In genomic region chr3:37492468-37492867, GRCh38 we compare ENCODE assay signal across 25 cellular contexts. TPM values are rescaled to one million over a fixed set of nuclear protein-coding genes. Genes with fewer than 3 reads are reported as not detected.
DNase-seq lines count a peak whose midpoint lies in the region; ATAC-seq and TF ChIP-seq lines count a peak whose summit lies in the region.
"Had no signal": no experiment of that assay in that cellular context is flagged by ENCODE, and none has a peak within 500 bp of the region (broad histone marks: within the 10 kb centered on the region; RNA-seq: fewer than 3 reads in every experiment).

No MANE protein-coding gene starts in this region.

- peak overlapping the region; percentile 24 for H3K4ac ChIP-seq in trophoblast cell (ENCODE audit: low read depth, low read length)

- H3K4me2 ChIP-seq in trophoblast cell (ENCODE audit: low read length) = no peak overlapping the region
- H3K4me2 ChIP-seq: GM23338 had no signal

- H3K9me3 ChIP-seq in trophoblast cell (ENCODE audit: insufficient read depth, low read depth, low read length) = no peaks in the 10 kb centered on the region
- H3K9me3 ChIP-seq: mucosa of descending colon, SJCRH30 had no signal

- H3K14ac ChIP-seq in trophoblast cell (ENCODE audit: low read length) = peak overlapping the region; percentile 10

- H2AFZ ChIP-seq in trophoblast cell (ENCODE audit: insufficient read depth, low read length, poor library complexity) = no peak overlapping the region
- H2AFZ ChIP-seq: GM23338 had no signal

- H3K4me1 Mint-ChIP-seq in natural killer cell treated with Interleukin-12 subunit alpha and Interleukin-12 subunit beta and Interleukin-15 and Interleukin-18, amount 100 ng/mL, for 72 hours (ENCODE audit: low read depth in 2 of 2) = peaks cover 6 to 13% of the 10 kb centered on the region in 2 donors
- H3K4me1 Mint-ChIP-seq in natural killer cell (no peaks in the 10 kb centered on the region), endothelial cell (ENCODE audit: unreplicated experiment) (peaks cover 48% of the 10 kb centered on the region)
- H3K4me1 Mint-ChIP-seq: CD4-positive, alpha-beta memory T cell; GM23338 had no signal

- peaks cover 19 to 22% of the 10 kb centered on the region in 2 donors for H3K27me3 Mint-ChIP-seq in natural killer cell treated with Interleukin-12 subunit alpha and Interleukin-12 subunit beta and Interleukin-15 and Interleukin-18, amount 100 ng/mL, for 72 hours
- H3K27me3 Mint-ChIP-seq in natural killer cell (ENCODE audit: low read depth in 2 of 2) (peaks cover 15 to 40% of the 10 kb centered on the region in 2 donors), endothelial cell (ENCODE audit: unreplicated experiment) (peaks cover 3% of the 10 kb centered on the region)

- WGBS in trophoblast cell (ENCODE audit: extremely low coverage, insufficient coverage, insufficient read length) = no CpG with 5 or more reads among the region's 2 CpGs

- peak overlapping the region; percentile 33 for H4K91ac ChIP-seq in trophoblast cell (ENCODE audit: low read depth, low read length)

- peak overlapping the region; percentile 44 for H2BK120ac ChIP-seq in trophoblast cell (ENCODE audit: insufficient read depth, low read length, poor library complexity)

- H2BK12ac ChIP-seq in trophoblast cell (ENCODE audit: low read length) = peak overlapping the region; percentile 53

- POLR2A ChIA-PET in RWPE1 (lab: Yijun Ruan, JAX; ENCODE audit: low non-redundant PET) = no interaction called here

- H3K27ac Mint-ChIP-seq in natural killer cell treated with Interleukin-12 subunit alpha and Interleukin-12 subunit beta and Interleukin-15 and Interleukin-18, amount 100 ng/mL, for 72 hours = peak overlapping the region; percentile 58 to 85
- H3K27ac Mint-ChIP-seq in natural killer cell (no peak overlapping the region), endothelial cell (ENCODE audit: unreplicated experiment) (peak overlapping the region; percentile 86)
- H3K27ac Mint-ChIP-seq: activated naive CD8-positive, alpha-beta T cell treated with anti-CD3 and anti-CD28 coated beads, Interleukin-2, amount 50 U/mL, for 24 hours; CD4-positive, alpha-beta memory T cell; GM23338; T-helper 17 cell had no signal

- peak overlapping the region; percentile 12 for H2BK5ac ChIP-seq in trophoblast cell (ENCODE audit: low read depth, low read length, poor library complexity)

- intact Hi-C loops in natural killer cell (cut with micrococcal nuclease) = no loop called here

- no peak for DNase-seq in natural killer cell treated with Interleukin-12 subunit alpha and Interleukin-12 subunit beta and Interleukin-15 and Interleukin-18, amount 100 ng/mL, for 72 hours (ENCODE audit: low spot score)
- DNase-seq in natural killer cell = no peak
- no peak for DNase-seq in endothelial cell (ENCODE audit: low spot score)
- no peak for DNase-seq in trophoblast cell
- no peak for DNase-seq in DMS 273 treated with DMSO at 0.1 percent for 48 hours (lab: John Stamatoyannopoulos, UW)
- DNase-seq in RWPE1 (ENCODE audit: low spot score) = no peak
- no peak for DNase-seq in HUDEP-2 (lab: John Stamatoyannopoulos, UW; ENCODE audit: unreplicated experiment in 76 of 76)
- no peak for DNase-seq in NCI-H2029 treated with DMSO at 0.1 percent for 48 hours (lab: John Stamatoyannopoulos, UW)
- DNase-seq: activated CD4-positive, alpha-beta T cell treated with anti-CD3 and anti-CD28 coated beads, Interleukin-2, amount 50 U/mL, for 4 hours; activated CD8-positive, alpha-beta memory T cell treated with anti-CD3 and anti-CD28 coated beads, Interleukin-2, amount 50 U/mL, for 48 hours; activated effector memory CD4-positive, alpha-beta T cell treated with anti-CD3 and anti-CD28 coated beads, Interleukin-2, amount 50 U/mL, for 16 hours; activated naive CD8-positive, alpha-beta T cell treated with anti-CD3 and anti-CD28 coated beads, Interleukin-2, amount 50 U/mL, for 24 hours; CD4-positive, alpha-beta memory T cell; DMS53; mucosa of descending colon; NCI-H1694; NCI-H82; PC-3; SJCRH30; T-helper 17 cell; WERI-Rb-1 had no signal

- no peak for ATAC-seq in natural killer cell treated with Interleukin-12 subunit alpha and Interleukin-12 subunit beta and Interleukin-15 and Interleukin-18, amount 100 ng/mL, for 72 hours
- ATAC-seq in natural killer cell = no peak
- ATAC-seq: GM23338, K562, PC-3, T-helper 17 cell had no signal

- H3K27me3 ChIP-seq in trophoblast cell (ENCODE audit: insufficient read depth, low read length) = no peaks in the 10 kb centered on the region
- H3K27me3 ChIP-seq: SJCRH30 had no signal

- H4K8ac ChIP-seq in trophoblast cell (ENCODE audit: low read depth, low read length) = no peak overlapping the region

- no peaks in the 10 kb centered on the region for H3K79me2 ChIP-seq in trophoblast cell (ENCODE audit: control insufficient read depth, insufficient read depth, low read length, poor library complexity)

- peaks cover 17% of the 10 kb centered on the region for H3K79me1 ChIP-seq in trophoblast cell (ENCODE audit: low read length)

- no peak overlapping the region for H3K4me3 Mint-ChIP-seq in natural killer cell treated with Interleukin-12 subunit alpha and Interleukin-12 subunit beta and Interleukin-15 and Interleukin-18, amount 100 ng/mL, for 72 hours
- H3K4me3 Mint-ChIP-seq in natural killer cell = no peak overlapping the region
- H3K4me3 Mint-ChIP-seq in endothelial cell (ENCODE audit: unreplicated experiment) = peak overlapping the region; percentile 33
- H3K4me3 Mint-ChIP-seq: activated naive CD8-positive, alpha-beta T cell treated with anti-CD3 and anti-CD28 coated beads, Interleukin-2, amount 50 U/mL, for 24 hours; CD4-positive, alpha-beta memory T cell; GM23338; T-helper 17 cell had no signal

- H4K12ac ChIP-seq in trophoblast cell (ENCODE audit: low read depth, low read length) = no peak overlapping the region

- peaks cover 16 to 18% of the 10 kb centered on the region in 2 experiments for H3K4me1 ChIP-seq in trophoblast cell (ENCODE audit: control insufficient read depth in 1 of 2, insufficient read depth in 2 of 2, low read length in 2 of 2)
- H3K4me1 ChIP-seq: SJCRH30 had no signal

- H3K27ac ChIP-seq in trophoblast cell (ENCODE audit: low read depth, low read length) (peak overlapping the region; percentile 0), RWPE1 (no peak overlapping the region)
- H3K27ac ChIP-seq: SJCRH30, WERI-Rb-1 had no signal

- TF ChIP-seq CTCF in natural killer cell (IDR thresholded peaks at IDR 0.05) (no peak), endothelial cell (IDR thresholded peaks at IDR 0.05; ENCODE audit: unreplicated experiment) (no peak), RWPE1 (conservative IDR thresholded peaks at IDR 0.05; ENCODE audit: low read depth) (no peak)

- no peak overlapping the region for H2AK5ac ChIP-seq in trophoblast cell (ENCODE audit: low read length)

- CTCF ChIA-PET in RWPE1 (lab: Yijun Ruan, JAX) = no interaction called here

- H3K9me3 Mint-ChIP-seq in natural killer cell treated with Interleukin-12 subunit alpha and Interleukin-12 subunit beta and Interleukin-15 and Interleukin-18, amount 100 ng/mL, for 72 hours = no peaks in the 10 kb centered on the region
- H3K9me3 Mint-ChIP-seq in natural killer cell (no peaks in the 10 kb centered on the region), endothelial cell (ENCODE audit: unreplicated experiment) (no peaks in the 10 kb centered on the region)

- no peaks in the 10 kb centered on the region for H3K36me3 ChIP-seq in trophoblast cell (ENCODE audit: control insufficient read depth in 1 of 2, insufficient read depth in 2 of 2, low read length in 2 of 2)
- H3K36me3 ChIP-seq: SJCRH30, WERI-Rb-1 had no signal

- peaks cover 4% of the 10 kb centered on the region for H3K36me3 Mint-ChIP-seq in natural killer cell treated with Interleukin-12 subunit alpha and Interleukin-12 subunit beta and Interleukin-15 and Interleukin-18, amount 100 ng/mL, for 72 hours
- no peaks in the 10 kb centered on the region for H3K36me3 Mint-ChIP-seq in natural killer cell
- peaks cover 65% of the 10 kb centered on the region for H3K36me3 Mint-ChIP-seq in endothelial cell (ENCODE audit: low read depth, unreplicated experiment)
- H3K36me3 Mint-ChIP-seq: CD4-positive, alpha-beta memory T cell had no signal

- no peak overlapping the region for H3K23ac ChIP-seq in trophoblast cell (ENCODE audit: low read length)

- no peak overlapping the region for H3K9ac ChIP-seq in trophoblast cell (ENCODE audit: low read length)

- no peak overlapping the region for H3K18ac ChIP-seq in trophoblast cell (ENCODE audit: low read length)

- no peak overlapping the region for H3K4me3 ChIP-seq in trophoblast cell (ENCODE audit: low read depth, low read length)
- H3K4me3 ChIP-seq: GM12878, GM23338, K562, mucosa of descending colon, SJCRH30 had no signal

RNA-seq across cellular contexts. Expression of gene ITGA9, which starts 40.5 kb away (rescaled TPM):
- total RNA-seq in natural killer cell treated with Interleukin-12 subunit alpha and Interleukin-12 subunit beta and Interleukin-15 and Interleukin-18, amount 100 ng/mL, for 72 hours = 1 to 10 TPM; 1.5 TPM
- total RNA-seq in natural killer cell = 1 to 10 TPM in 1 of 3 donors, under 1 TPM in 2; 0.05 to 2.6 (median 0.52) TPM
- 212 TPM for total RNA-seq in endothelial cell (ENCODE audit: unreplicated experiment)
- polyA plus RNA-seq in trophoblast cell (2013) = 10.3 and 11.8 TPM in 2 replicates
- total RNA-seq: bronchial epithelial cell had no signal
- polyA plus RNA-seq: CD4-positive, alpha-beta memory T cell had no signal

Comparison
In these comparisons a context has a peak if more than half of its experiments do, and no peak if none do; other contexts are left out.
1. H3K27ac Mint-ChIP-seq: peak in natural killer cell treated with Interleukin-12 subunit alpha and Interleukin-12 subunit beta and Interleukin-15 and Interleukin-18, amount 100 ng/mL, for 72 hours (2 of 2) and endothelial cell (single experiment); none in natural killer cell (0 of 2).
2. RNA of gene ITGA9, which starts 40.5 kb away (total RNA-seq): 212 TPM in endothelial cell (single experiment); 1.5 TPM in natural killer cell treated with Interleukin-12 subunit alpha and Interleukin-12 subunit beta and Interleukin-15 and Interleukin-18, amount 100 ng/mL, for 72 hours and 0.05 to 2.6 TPM in natural killer cell; every median in the first group is over 10 times any median in the second.